ENCODE assay signal across 11 cellular contexts in genomic region chr15:56298723-56299122, GRCh38.
"Had no signal": no experiment of that assay in that cellular context is flagged by ENCODE, and none has a peak within 500 bp of the region (broad histone marks: within the 10 kb centered on the region; RNA-seq: fewer than 3 reads in every experiment).

No MANE protein-coding gene starts in this region.

- H3K27ac ChIP-seq: GM23248 had no signal

- H3K36me3 ChIP-seq: HAP-1 had no signal

- FAIRE-seq: H1, H54 had no signal

- H2AFZ ChIP-seq: GM23248, GM23338 had no signal

- H3K9ac ChIP-seq: GM23248 had no signal

- H3K4me3 ChIP-seq: GM23248, GM23338, HAP-1 had no signal

- H3K4me2 ChIP-seq: GM23338 had no signal

- H3K9me3 ChIP-seq: HAP-1 had no signal

- ATAC-seq: GM23338, HCT116 had no signal

- DNase-seq: GM23248, GOT3, H7, H9, HCEC 1CT, HFFc6 had no signal

- H3K4me1 ChIP-seq: HAP-1 had no signal
